Comparison of ENCODE assay signal across 8 cellular contexts in genomic region chr1:25996966-25997758, GRCh38. TPM values are rescaled to one million over a fixed set of nuclear protein-coding genes. Genes with fewer than 3 reads are reported as not detected.
DNase-seq lines count a peak whose midpoint lies in the region; ATAC-seq lines count a peak whose summit lies in the region.

No MANE protein-coding gene starts in this region.

- H3K27ac ChIP-seq in BLaER1 = peak overlapping the region; percentile 93
- H3K27ac ChIP-seq in SK-N-MC = peak overlapping the region; percentile 43; the same call in 1 of the 2 replicates
- peak overlapping the region; percentile 70 for H3K27ac ChIP-seq in epithelial cell of prostate

- H3K4me3 ChIP-seq in BLaER1 (peak overlapping the region; percentile 75), H7 (ENCODE audit: insufficient read depth, low read depth, low read length) (peak overlapping the region; percentile 75), SK-N-MC (peak overlapping the region; percentile 85), mucosa of stomach (ENCODE audit: low read length) (peak overlapping the region; percentile 68)

- no peaks in the 10 kb centered on the region for H4K20me1 ChIP-seq in BLaER1

- DNase-seq in H7 (no peak), SK-N-MC (ENCODE audit: low read depth, low spot score) (no peak), epithelial cell of prostate (ENCODE audit: low read depth, low spot score) (no peak), NCI-H1930 (lab: John Stamatoyannopoulos, UW) (no peak)

- no peak for ATAC-seq in HG03280 (IDR thresholded peaks at IDR 0.05; ENCODE audit: unreplicated experiment)
- ATAC-seq in GM21390 (IDR thresholded peaks at IDR 0.05; ENCODE audit: unreplicated experiment) = no peak

- H3K9me3 ChIP-seq in BLaER1 (no peaks in the 10 kb centered on the region), SK-N-MC (ENCODE audit: low read depth, low read length) (no peaks in the 10 kb centered on the region), mucosa of stomach (ENCODE audit: control insufficient read depth, low read length) (no peaks in the 10 kb centered on the region)

- H3K27me3 ChIP-seq in BLaER1 (no peaks in the 10 kb centered on the region), H7 (ENCODE audit: control insufficient read depth, insufficient read depth, low read length) (no peaks in the 10 kb centered on the region; the same call in 1 of the 2 replicates), mucosa of stomach (ENCODE audit: control insufficient read depth, insufficient read depth, low read length) (no peaks in the 10 kb centered on the region)

- H3K4me1 ChIP-seq in BLaER1 = peaks cover 46% of the 10 kb centered on the region
- peaks cover 10% of the 10 kb centered on the region for H3K4me1 ChIP-seq in mucosa of stomach (ENCODE audit: control insufficient read depth, insufficient read depth, low read length)

- peak overlapping the region; percentile 88 for H3K4me2 ChIP-seq in BLaER1

- H3K36me3 ChIP-seq in BLaER1 (no peaks in the 10 kb centered on the region), H7 (replicated peaks; ENCODE audit: control insufficient read depth, insufficient read depth, low read length) (no peaks in the 10 kb centered on the region), SK-N-MC (ENCODE audit: insufficient read depth, low read length) (no peaks in the 10 kb centered on the region), mucosa of stomach (ENCODE audit: control insufficient read depth, insufficient read depth, low read length) (no peaks in the 10 kb centered on the region)

- H3K9ac ChIP-seq in BLaER1 (peak overlapping the region; percentile 87), SK-N-MC (ENCODE audit: insufficient read length) (peak overlapping the region; percentile 80), mucosa of stomach (ENCODE audit: low read length) (peak overlapping the region; percentile 81)

RNA-seq across cellular contexts. Expression of gene PAFAH2, which starts 0.7 kb away (rescaled TPM):
- total RNA-seq in H7 (2014; rRNA removed; shearing (Covaris generic)) = 11.1 and 13.0 TPM in 2 replicates

RNA-seq across cellular contexts. Expression of gene EXTL1, which starts 24.4 kb away (rescaled TPM):
- total RNA-seq in H7 (2014; rRNA removed; shearing (Covaris generic)) = 0.38 and 1.1 TPM in 2 replicates

RNA-seq across cellular contexts. Expression of gene SLC30A2, which starts 48.8 kb away (rescaled TPM):
- 0.17 TPM in 1 of 2 replicates, not detected in the other for total RNA-seq in H7 (2014; rRNA removed; shearing (Covaris generic))

Comparison
In these comparisons a context has a peak if more than half of its experiments do, and no peak if none do; other contexts are left out.
1. H3K27ac ChIP-seq: peak in every context shown above with its lines; median percentile 93 in BLaER1; 70 in epithelial cell of prostate; 43 in SK-N-MC.